1 cellular context compared by ENCODE assay signal in genomic region chr13:35965226-35965927, GRCh38.
A peak's percentile ranks its signal among the peaks of the same experiment; 100 is the strongest.
TF ChIP-seq lines count a peak whose summit lies in the region.

No MANE protein-coding gene starts in this region.

TF ChIP-seq in SK-N-SH, 30 proteins besides CTCF, POLR2A, EP300 and RAD21 (continued from another document):
- TF ChIP-seq PBX3 (IDR thresholded peaks at IDR 0.05) = no peak
- peak; percentile 37; the same call in 1 of the 2 replicates for TF ChIP-seq MXI1 (IDR thresholded peaks at IDR 0.05; ENCODE audit: low read depth, low read length)
- TF ChIP-seq TCF12 (IDR thresholded peaks at IDR 0.05) = no peak
- TF ChIP-seq POLR2AphosphoS5 (IDR thresholded peaks at IDR 0.05; ENCODE audit: low read depth, low read length) = no peak
- TF ChIP-seq RFX5 (IDR thresholded peaks at IDR 0.05; ENCODE audit: low read length) = no peak
- peak; percentile 64 for TF ChIP-seq CHD2 (IDR thresholded peaks at IDR 0.05; ENCODE audit: low read length, partially characterized antibody)
- TF ChIP-seq, protein P1, sequence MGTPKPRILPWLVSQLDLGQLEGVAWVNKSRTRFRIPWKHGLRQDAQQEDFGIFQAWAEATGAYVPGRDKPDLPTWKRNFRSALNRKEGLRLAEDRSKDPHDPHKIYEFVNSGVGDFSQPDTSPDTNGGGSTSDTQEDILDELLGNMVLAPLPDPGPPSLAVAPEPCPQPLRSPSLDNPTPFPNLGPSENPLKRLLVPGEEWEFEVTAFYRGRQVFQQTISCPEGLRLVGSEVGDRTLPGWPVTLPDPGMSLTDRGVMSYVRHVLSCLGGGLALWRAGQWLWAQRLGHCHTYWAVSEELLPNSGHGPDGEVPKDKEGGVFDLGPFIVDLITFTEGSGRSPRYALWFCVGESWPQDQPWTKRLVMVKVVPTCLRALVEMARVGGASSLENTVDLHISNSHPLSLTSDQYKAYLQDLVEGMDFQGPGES (IDR thresholded peaks at IDR 0.05; ENCODE audit: low read depth, low read length) = no peak
- TF ChIP-seq NRF1 (IDR thresholded peaks at IDR 0.05; ENCODE audit: low read depth, low read length) = no peak
